ENCODE assay signal across 8 cellular contexts in the genomic region with DNA sequence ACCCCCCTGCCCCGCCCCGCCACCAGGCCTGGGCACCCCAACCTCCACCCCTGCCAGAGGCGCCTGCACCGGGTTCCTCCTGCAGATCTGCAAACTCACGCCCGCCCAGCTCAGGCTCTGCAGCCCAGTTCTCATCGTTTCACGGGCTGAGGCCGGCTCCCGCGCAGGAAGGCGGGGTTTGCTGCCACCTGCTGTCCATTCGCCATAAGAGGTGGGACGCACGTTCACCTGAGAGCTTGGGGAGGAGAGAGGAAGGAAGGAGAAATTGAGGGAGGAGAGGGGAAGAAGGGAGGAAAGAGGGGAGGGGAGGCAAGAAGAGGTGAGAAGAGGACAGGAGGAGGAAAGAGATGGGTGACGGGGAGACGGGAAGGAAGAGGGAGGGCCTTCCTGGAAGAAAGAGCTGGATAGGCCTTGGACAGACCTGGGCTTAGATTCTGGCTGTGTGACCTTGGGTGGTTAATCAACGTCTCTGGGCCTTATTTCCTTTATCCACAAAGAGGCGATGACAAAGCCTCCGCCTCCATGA.
DNase-seq lines count a peak whose midpoint lies in the region; ATAC-seq and TF ChIP-seq lines count a peak whose summit lies in the region.

No MANE protein-coding gene starts in this region.

- peaks cover 3% of the 10 kb centered on the region for H3K36me3 Mint-ChIP-seq in T-helper 17 cell (ENCODE audit: low read depth)

- H3K4me3 Mint-ChIP-seq in T-helper 17 cell = peak overlapping the region; percentile 73

- H3K27ac ChIP-seq in iPS DF 6.9 (ENCODE audit: low read length) (no peak overlapping the region), spleen (no peak overlapping the region)

- H3K27ac Mint-ChIP-seq in T-helper 17 cell = no peak overlapping the region

- no peak overlapping the region for H3K4me3 ChIP-seq in MG63
- no peak overlapping the region; the same call in 1 of the 2 replicates for H3K4me3 ChIP-seq in iPS DF 6.9 (ENCODE audit: low read length)
- H3K4me3 ChIP-seq in spleen = peak overlapping the region in 6 of 8 donors; percentile 0 to 58 (median 16)

- intact Hi-C loops in spleen (cut with DNase I; ENCODE audit: low total_unique reads) = no loop called here

- peaks cover 54% of the 10 kb centered on the region for H3K27me3 Mint-ChIP-seq in T-helper 17 cell

- peak; percentile 58 to 86 (median 72) for TF ChIP-seq CTCF in spleen (IDR thresholded peaks at IDR 0.05 in 8 of 11, conservative IDR thresholded peaks at IDR 0.05 in 3 of 11)

- H3K4me1 ChIP-seq in iPS DF 6.9 (ENCODE audit: control insufficient read depth, insufficient read depth, low read length) (peaks cover 2% of the 10 kb centered on the region; the same call in 1 of the 2 replicates), spleen (peaks cover 11 to 24% (median 17%) of the 10 kb centered on the region in 6 donors)

- no peak for TF ChIP-seq POLR2A in spleen (IDR thresholded peaks at IDR 0.05)

- ATAC-seq in T-helper 17 cell (peak; percentile 83), HG02938 (IDR thresholded peaks at IDR 0.05; ENCODE audit: unreplicated experiment) (no peak)

- H3K27me3 ChIP-seq in MG63 = no peaks in the 10 kb centered on the region
- no peaks in the 10 kb centered on the region; the same call in 1 of the 2 replicates for H3K27me3 ChIP-seq in iPS DF 6.9 (ENCODE audit: control insufficient read depth, insufficient read depth, low read length)
- H3K27me3 ChIP-seq in spleen (replicated peaks in 1 of 7) = peaks cover 0 to 91% (median 35%) of the 10 kb centered on the region in 7 donors

- H3K4me1 Mint-ChIP-seq in T-helper 17 cell = peaks cover 14% of the 10 kb centered on the region

- DNase-seq in NCI-H1417 (lab: John Stamatoyannopoulos, UW) = peak; percentile 52 to 79 (median 75)
- DNase-seq in NCI-H1417 treated with DMSO at 0.1 percent for 48 hours (lab: John Stamatoyannopoulos, UW) = no peak
- peak; percentile 17 for DNase-seq in MG63
- DNase-seq in T-helper 17 cell = peak; percentile 32 to 58 (median 35)
- peak in 51 of 58 donors; percentile 11 to 83 (median 47) for DNase-seq in anterior cingulate cortex (lab: John Stamatoyannopoulos, UW)
- peak; percentile 84 for DNase-seq in iPS DF 6.9 (ENCODE audit: low read depth, low spot score)
- peak; percentile 93 for DNase-seq in spleen

- WGBS in iPS DF 6.9 (ENCODE audit: insufficient coverage, insufficient read length) = no CpG with 5 or more reads among the region's 20 CpGs
- WGBS in spleen, 5 donors = 4 to 10% (median 8%) methylated on average over 16 to 20 of the region's 20 CpGs

- no peaks in the 10 kb centered on the region for H3K36me3 ChIP-seq in MG63
- no peaks in the 10 kb centered on the region for H3K36me3 ChIP-seq in iPS DF 6.9 (ENCODE audit: control insufficient read depth, insufficient read depth, low read length)
- H3K36me3 ChIP-seq in spleen = no peaks in the 10 kb centered on the region

- no peaks in the 10 kb centered on the region for H3K9me3 ChIP-seq in MG63
- peaks cover 3% of the 10 kb centered on the region for H3K9me3 ChIP-seq in T-helper 17 cell (ENCODE audit: control insufficient read depth, low read length, poor library complexity, severe bottlenecking)
- H3K9me3 ChIP-seq in iPS DF 6.9 (ENCODE audit: control insufficient read depth, insufficient read depth, low read length) = no peaks in the 10 kb centered on the region
- H3K9me3 ChIP-seq in spleen = peaks cover 0 to 20% (median 11%) of the 10 kb centered on the region in 8 donors

Comparison
In these comparisons a context has a peak if more than half of its experiments do, and no peak if none do; other contexts are left out.
1. H3K4me3 ChIP-seq: peak in spleen (6 of 8); none in MG63 (single experiment) and iPS DF 6.9 (single experiment).